1 cellular context compared by ENCODE assay signal in the genomic region with DNA sequence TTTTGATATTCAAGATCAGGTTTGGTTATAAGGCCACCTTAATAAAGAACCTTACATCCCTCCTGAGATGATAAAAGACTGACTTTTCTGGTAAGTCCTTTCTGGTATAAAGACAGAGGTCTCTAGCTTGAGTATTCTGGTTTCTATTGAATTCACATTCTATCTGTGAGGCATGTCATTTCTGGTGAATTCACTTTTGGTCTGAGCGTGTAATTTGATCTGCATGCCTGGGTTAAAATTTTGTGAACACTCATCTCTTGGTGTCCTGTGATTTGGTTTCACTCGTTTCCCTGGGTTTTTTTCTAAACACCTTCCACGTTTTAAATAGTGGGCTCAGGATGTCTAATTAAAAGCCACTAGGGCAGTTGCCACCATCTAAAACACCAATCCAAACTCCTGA.
TF ChIP-seq lines count a peak whose summit lies in the region.

No MANE protein-coding gene starts in this region.

TF ChIP-seq in K562, 482 proteins besides CTCF, POLR2A, EP300 and RAD21:
- TF ChIP-seq ZNF41 (CRISPR knock-in tag; conservative IDR thresholded peaks at IDR 0.05) (no peak), CHCHD3 (CRISPR knock-in tag; IDR thresholded peaks at IDR 0.05) (0 out of 2 replicates have a peak, but pooled peaks have one; percentile 26)
